Comparison of ENCODE assay signal across 12 cellular contexts in the genomic region with DNA sequence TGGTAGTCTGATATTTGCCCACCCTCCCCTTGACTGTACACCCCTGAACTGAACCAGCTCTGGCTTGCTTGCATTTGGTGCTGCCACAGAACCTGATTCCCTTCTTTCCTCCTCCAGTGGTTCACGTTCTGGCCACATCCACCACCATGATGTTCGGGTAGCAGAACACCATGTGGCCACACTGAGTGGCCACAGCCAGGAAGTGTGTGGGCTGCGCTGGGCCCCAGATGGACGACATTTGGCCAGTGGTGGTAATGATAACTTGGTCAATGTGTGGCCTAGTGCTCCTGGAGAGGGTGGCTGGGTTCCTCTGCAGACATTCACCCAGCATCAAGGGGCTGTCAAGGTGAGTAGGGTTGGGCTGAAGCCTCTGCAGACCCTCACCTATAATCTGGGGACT. TPM values are rescaled to one million over a fixed set of nuclear protein-coding genes. Genes with fewer than 3 reads are reported as not detected.
A peak's percentile ranks its signal among the peaks of the same experiment; 100 is the strongest.
DNase-seq lines count a peak whose midpoint lies in the region; ATAC-seq and TF ChIP-seq lines count a peak whose summit lies in the region.
"Had no signal": no experiment of that assay in that cellular context is flagged by ENCODE, and none has a peak within 500 bp of the region (broad histone marks: within the 10 kb centered on the region; RNA-seq: fewer than 3 reads in every experiment).

No MANE protein-coding gene starts in this region.

- H3K4me3 ChIP-seq in KMS-11 (IDR thresholded peaks at IDR 0.05; ENCODE audit: insufficient read depth, low read depth, low read length) (no peak overlapping the region), astrocyte of the cerebellum (ENCODE audit: low read depth, low read length) (peak overlapping the region; percentile 18)
- H3K4me3 ChIP-seq: ovary, Peyer's patch had no signal

- H3K79me2 ChIP-seq in KMS-11 (ENCODE audit: insufficient read depth, low read depth), result peaks cover 23% of the 10 kb centered on the region

- TF ChIP-seq CTCF in KMS-11 (conservative IDR thresholded peaks at IDR 0.05; ENCODE audit: low read depth, low read length), result no peak
- no peak for TF ChIP-seq CTCF in astrocyte of the cerebellum (IDR thresholded peaks at IDR 0.05; ENCODE audit: low read depth, low read length, missing control alignments)
- no peak for TF ChIP-seq CTCF in nephron progenitor cell (IDR thresholded peaks at IDR 0.05)

- no peaks in the 10 kb centered on the region for H3K27me3 ChIP-seq in KMS-11 (ENCODE audit: insufficient read depth, low read depth)
- H3K27me3 ChIP-seq: ovary, Peyer's patch had no signal

- no peaks in the 10 kb centered on the region for H3K36me3 ChIP-seq in KMS-11 (ENCODE audit: insufficient read depth)
- H3K36me3 ChIP-seq: ovary had no signal

- in situ Hi-C loops in astrocyte of the cerebellum (cut with HindIII; ENCODE audit: low sequenced_read_pairs), result no loop called here

- H3K4me1 ChIP-seq in KMS-11 (ENCODE audit: low read depth, poor library complexity, severe bottlenecking), result peaks cover 23% of the 10 kb centered on the region

- intact Hi-C loops in Right ventricle myocardium superior (cut with DNase I), result no loop called here

- no peaks in the 10 kb centered on the region for H3K9me3 Mint-ChIP-seq in nephron progenitor cell

- DNase-seq in EL (peak; percentile 8), astrocyte of the cerebellum (ENCODE audit: low read depth) (no peak), nephron progenitor cell (no peak), anterior cingulate cortex (lab: John Stamatoyannopoulos, UW) (no peak), Right ventricle myocardium superior (no peak), DMS79 treated with DMSO at 0.1 percent for 48 hours (lab: John Stamatoyannopoulos, UW) (no peak)
- DNase-seq: NCI-H1105, ovary, Peyer's patch had no signal

- H3K36me3 Mint-ChIP-seq in nephron progenitor cell (ENCODE audit: low read depth), result peaks cover 47% of the 10 kb centered on the region

- peak overlapping the region; percentile 70; the same call in 1 of the 2 replicates for H3K4me2 ChIP-seq in KMS-11

- ATAC-seq in Right ventricle myocardium superior (ENCODE audit: poor library complexity), result no peak

- peak overlapping the region; percentile 75 for H3K27ac Mint-ChIP-seq in nephron progenitor cell

- no peak overlapping the region for H3K9ac ChIP-seq in KMS-11

- no peaks in the 10 kb centered on the region for H4K20me1 ChIP-seq in KMS-11 (ENCODE audit: insufficient read depth)

- H2AFZ ChIP-seq in KMS-11 (ENCODE audit: low read depth), result no peak overlapping the region

- no peak overlapping the region for H3K27ac ChIP-seq in KMS-11
- H3K27ac ChIP-seq: ovary had no signal

- peak overlapping the region; percentile 91 for H3K4me3 Mint-ChIP-seq in nephron progenitor cell

- no peaks in the 10 kb centered on the region for H3K27me3 Mint-ChIP-seq in nephron progenitor cell (ENCODE audit: low read depth, poor library complexity)

- H3K4me1 Mint-ChIP-seq in nephron progenitor cell, result peaks cover 57% of the 10 kb centered on the region

RNA-seq across cellular contexts. Expression of a gene that starts 1.8 kb away (rescaled TPM):
- total RNA-seq in Right ventricle myocardium superior, result 0.83 TPM

RNA-seq across cellular contexts. Expression of a gene that starts 7.2 kb away (rescaled TPM):
- total RNA-seq in Right ventricle myocardium superior, result 29.3 TPM

RNA-seq across cellular contexts. Expression of a gene that starts 23.0 kb away (rescaled TPM):
- 0.40 TPM for total RNA-seq in Right ventricle myocardium superior
- total RNA-seq: activated CD8-positive, alpha-beta memory T cell treated with anti-CD3 and anti-CD28 coated beads for 36 hours; cerebellum; Peyer's patch had no signal

RNA-seq across cellular contexts. Expression of a gene that starts 29.0 kb away (rescaled TPM):
- total RNA-seq in Right ventricle myocardium superior, result 16.5 TPM

RNA-seq across cellular contexts. Expression of a gene that starts 29.1 kb away (rescaled TPM):
- 26.8 TPM for total RNA-seq in Right ventricle myocardium superior
